Comparison of ENCODE assay signal across 8 cellular contexts in genomic region chr10:80664071-80664680, GRCh38.
DNase-seq lines count a peak whose midpoint lies in the region; ATAC-seq and TF ChIP-seq lines count a peak whose summit lies in the region.

No MANE protein-coding gene starts in this region.

- no peak overlapping the region for H3K27ac Mint-ChIP-seq in activated naive CD4-positive, alpha-beta T cell treated with anti-CD3 and anti-CD28 coated beads for 36 hours
- peak overlapping the region; percentile 73 for H3K27ac Mint-ChIP-seq in progenitor cell of endocrine pancreas
- no peak overlapping the region for H3K27ac Mint-ChIP-seq in stimulated activated memory B cell treated with anti-CD40 and anti-IgM and Interleukin-4, amounts not matched to agents 10 μg/mL and 1 μg/mL and 100 μg/mL, for 72 hours

- no peak overlapping the region for H3K4me2 ChIP-seq in PC-3 (ENCODE audit: low read length)

- peak; percentile 70 for TF ChIP-seq CTCF in HL-60 (IDR thresholded peaks at IDR 0.05; ENCODE audit: insufficient read depth, low read length)
- peak; percentile 76 for TF ChIP-seq CTCF in PC-3 (conservative IDR thresholded peaks at IDR 0.05; ENCODE audit: low read depth, low read length)
- peak; percentile 97 for TF ChIP-seq CTCF in progenitor cell of endocrine pancreas (IDR thresholded peaks at IDR 0.05; ENCODE audit: unreplicated experiment)

- in situ Hi-C loops in Caki2 (cut with HindIII; ENCODE audit: low pct_unique_long_range_greater_than_20kb, low sequenced_read_pairs) = no loop called here

- no peaks in the 10 kb centered on the region for H3K4me1 ChIP-seq in PC-3 (ENCODE audit: insufficient read depth, low read length)

- no peaks in the 10 kb centered on the region for H3K9me3 ChIP-seq in PC-3 (ENCODE audit: low read length)

- no peaks in the 10 kb centered on the region for H4K20me1 ChIP-seq in PC-3 (ENCODE audit: low read length)

- no peaks in the 10 kb centered on the region for H3K27me3 ChIP-seq in HL-60 (ENCODE audit: insufficient read depth, poor library complexity, severe bottlenecking)
- no peaks in the 10 kb centered on the region for H3K27me3 ChIP-seq in PC-3 (ENCODE audit: low read length)

- H3K9me3 Mint-ChIP-seq in activated naive CD4-positive, alpha-beta T cell treated with anti-CD3 and anti-CD28 coated beads for 36 hours = no peaks in the 10 kb centered on the region
- no peaks in the 10 kb centered on the region for H3K9me3 Mint-ChIP-seq in progenitor cell of endocrine pancreas (ENCODE audit: low read depth)
- H3K9me3 Mint-ChIP-seq in stimulated activated memory B cell treated with anti-CD40 and anti-IgM and Interleukin-4, amounts not matched to agents 10 μg/mL and 1 μg/mL and 100 μg/mL, for 72 hours = peaks cover 5% of the 10 kb centered on the region

- H2AFZ ChIP-seq in PC-3 (ENCODE audit: low read length) = no peak overlapping the region

- no peak overlapping the region for H3K27ac ChIP-seq in HL-60 (replicated peaks)
- no peak overlapping the region for H3K27ac ChIP-seq in PC-3 (ENCODE audit: low read length)

- no peaks in the 10 kb centered on the region for H3K9me2 ChIP-seq in PC-3 (replicated peaks; ENCODE audit: low read length)

- H3K4me3 Mint-ChIP-seq in activated naive CD4-positive, alpha-beta T cell treated with anti-CD3 and anti-CD28 coated beads for 36 hours = no peak overlapping the region
- H3K4me3 Mint-ChIP-seq in progenitor cell of endocrine pancreas (ENCODE audit: low read depth) = no peak overlapping the region
- H3K4me3 Mint-ChIP-seq in stimulated activated memory B cell treated with anti-CD40 and anti-IgM and Interleukin-4, amounts not matched to agents 10 μg/mL and 1 μg/mL and 100 μg/mL, for 72 hours = no peak overlapping the region

- peaks cover 4% of the 10 kb centered on the region for H3K4me1 Mint-ChIP-seq in activated naive CD4-positive, alpha-beta T cell treated with anti-CD3 and anti-CD28 coated beads for 36 hours (ENCODE audit: low read depth)
- H3K4me1 Mint-ChIP-seq in progenitor cell of endocrine pancreas (ENCODE audit: low read depth) = peaks cover 25% of the 10 kb centered on the region
- H3K4me1 Mint-ChIP-seq in stimulated activated memory B cell treated with anti-CD40 and anti-IgM and Interleukin-4, amounts not matched to agents 10 μg/mL and 1 μg/mL and 100 μg/mL, for 72 hours = peaks cover 6% of the 10 kb centered on the region

- H3K9ac ChIP-seq in PC-3 (ENCODE audit: low read length) = no peak overlapping the region

- no peaks in the 10 kb centered on the region for H3K36me3 Mint-ChIP-seq in activated naive CD4-positive, alpha-beta T cell treated with anti-CD3 and anti-CD28 coated beads for 36 hours (ENCODE audit: low read depth)
- no peaks in the 10 kb centered on the region for H3K36me3 Mint-ChIP-seq in progenitor cell of endocrine pancreas (ENCODE audit: insufficient read depth)
- no peaks in the 10 kb centered on the region for H3K36me3 Mint-ChIP-seq in stimulated activated memory B cell treated with anti-CD40 and anti-IgM and Interleukin-4, amounts not matched to agents 10 μg/mL and 1 μg/mL and 100 μg/mL, for 72 hours

- CTCF ChIA-PET in PC-3 (lab: Charles Lee) = no interaction called here
- CTCF ChIA-PET in activated naive CD4-positive, alpha-beta T cell treated with anti-CD3 and anti-CD28 coated beads for 36 hours (lab: Charles Lee) = interaction anchor here (0.6 to 5.2 kb wide), 24 partner anchors 9 to 355 kb away, joined by 3 to 35 read pairs (median 4); no protein-coding TSS in a partner anchor

- POLR2A ChIA-PET in PC-3 (lab: Charles Lee; ENCODE audit: unreplicated experiment) = no interaction called here

- intact Hi-C loops in PC-3 (cut with micrococcal nuclease) (loop anchor here (10.0 kb wide), 1 partner anchor 261 kb away; no protein-coding TSS in a partner anchor), head of caudate nucleus (cut with DNase I) (no loop called here)
- intact Hi-C loops in activated naive CD4-positive, alpha-beta T cell treated with anti-CD3 and anti-CD28 coated beads for 36 hours (cut with micrococcal nuclease) = loop anchor here (1.0 to 5.0 kb wide), 5 partner anchors 33 to 355 kb away; partner anchors contain the start of gene SH2D4B

- H3F3A ChIP-seq in PC-3 (ENCODE audit: low read length, unreplicated experiment) = no peaks in the 10 kb centered on the region

- H3K4me3 ChIP-seq in HL-60 (replicated peaks; ENCODE audit: insufficient read depth, low read length) = no peak overlapping the region
- H3K4me3 ChIP-seq in PC-3 (ENCODE audit: low read length) = no peak overlapping the region

- no peaks in the 10 kb centered on the region for H3K36me3 ChIP-seq in PC-3 (ENCODE audit: low read depth, low read length)

- BruUV-seq in PC-3 (replicated peaks; lab: Mats Ljungman, UMichigan) = no TSS peak

- H3K27me3 Mint-ChIP-seq in activated naive CD4-positive, alpha-beta T cell treated with anti-CD3 and anti-CD28 coated beads for 36 hours (ENCODE audit: low read depth) = peaks cover 9% of the 10 kb centered on the region
- H3K27me3 Mint-ChIP-seq in progenitor cell of endocrine pancreas = no peaks in the 10 kb centered on the region
- peaks cover 27% of the 10 kb centered on the region for H3K27me3 Mint-ChIP-seq in stimulated activated memory B cell treated with anti-CD40 and anti-IgM and Interleukin-4, amounts not matched to agents 10 μg/mL and 1 μg/mL and 100 μg/mL, for 72 hours

- peak; percentile 44 for ATAC-seq in GM19397 (IDR thresholded peaks at IDR 0.05; ENCODE audit: unreplicated experiment)
- ATAC-seq in PC-3 = peak; percentile 59; the same call in 1 of the 2 replicates
- no peak for ATAC-seq in stimulated activated memory B cell treated with anti-CD40 and anti-IgM and Interleukin-4, amounts not matched to agents 10 μg/mL and 1 μg/mL and 100 μg/mL, for 72 hours

- DNase-seq in Caki2 (ENCODE audit: low read depth) (peak; percentile 44), HL-60 (ENCODE audit: low read depth in 1 of 2, low spot score in 1 of 2) (peak; percentile 23 to 69), PC-3 (peak; percentile 71), head of caudate nucleus (peak; percentile 68 to 92 (median 84)), progenitor cell of endocrine pancreas (ENCODE audit: low spot score, unreplicated experiment) (peak; percentile 86)
- DNase-seq in activated naive CD4-positive, alpha-beta T cell treated with anti-CD3 and anti-CD28 coated beads for 36 hours = peak; percentile 76

- H3K79me2 ChIP-seq in PC-3 (ENCODE audit: low read length) = no peaks in the 10 kb centered on the region
